ENCODE assay signal across 8 cellular contexts in the genomic region with DNA sequence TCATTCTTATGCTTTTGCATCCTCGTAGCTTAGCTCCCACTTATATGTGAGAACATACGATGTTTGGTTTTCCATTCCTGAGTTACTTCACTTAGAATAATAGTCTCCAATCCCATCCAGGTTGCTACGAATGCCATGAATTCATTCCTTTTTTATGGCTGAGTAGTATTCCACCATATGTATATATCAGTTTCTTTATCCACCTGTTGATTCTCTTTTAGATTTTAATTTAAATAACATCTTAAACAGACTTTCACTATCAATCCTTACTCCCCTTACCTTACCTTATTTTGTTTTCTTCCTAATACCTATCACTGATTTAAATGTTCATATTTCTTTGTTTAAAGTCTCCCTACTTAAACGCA. TPM values are rescaled to one million over a fixed set of nuclear protein-coding genes. Genes with fewer than 3 reads are reported as not detected.
A peak's percentile ranks its signal among the peaks of the same experiment; 100 is the strongest.
DNase-seq lines count a peak whose midpoint lies in the region; ATAC-seq, FAIRE-seq and TF ChIP-seq lines count a peak whose summit lies in the region.

No MANE protein-coding gene starts in this region.

- intact Hi-C loops in Caco-2 (cut with micrococcal nuclease; ENCODE audit: unreplicated experiment), result no loop called here
- intact Hi-C loops in PC-9 (cut with micrococcal nuclease; ENCODE audit: unreplicated experiment), result no loop called here
- intact Hi-C loops in pancreas (cut with DNase I), result no loop called here

- TF ChIP-seq CTCF in Caco-2 (IDR thresholded peaks at IDR 0.05; ENCODE audit: insufficient read depth in 1 of 2, low read depth in 1 of 2, low read length in 1 of 2, severe bottlenecking in 1 of 2, unreplicated experiment in 1 of 2), result no peak
- TF ChIP-seq CTCF in PC-9 (conservative IDR thresholded peaks at IDR 0.05), result no peak
- no peak for TF ChIP-seq CTCF in epithelial cell of esophagus (IDR thresholded peaks at IDR 0.05; ENCODE audit: insufficient read depth, low read depth, low read length, missing control alignments)
- no peak for TF ChIP-seq CTCF in pancreas (IDR thresholded peaks at IDR 0.05)

- BruUV-seq in Caco-2 (replicated peaks; lab: Mats Ljungman, UMichigan) (no TSS peak), PC-9 (replicated peaks; lab: Mats Ljungman, UMichigan) (no TSS peak)

- 64% methylated on average over 4 of the region's 4 CpGs for WGBS in pancreas, 2 donors

- H3K9me3 ChIP-seq in Caco-2 (no peaks in the 10 kb centered on the region), PC-9 (ENCODE audit: insufficient read depth, low read depth) (no peaks in the 10 kb centered on the region), pancreas (no peaks in the 10 kb centered on the region)

- no peak for FAIRE-seq in pancreas (lab: Jason Lieb, UNC)

- ATAC-seq in pancreas (no peak), GM18517 (IDR thresholded peaks at IDR 0.05; ENCODE audit: unreplicated experiment) (no peak), HG03457 (IDR thresholded peaks at IDR 0.05; ENCODE audit: unreplicated experiment) (no peak), GM19395 (IDR thresholded peaks at IDR 0.05; ENCODE audit: unreplicated experiment) (no peak), GM19455 (IDR thresholded peaks at IDR 0.05; ENCODE audit: unreplicated experiment) (no peak)

- no peaks in the 10 kb centered on the region for H3K27me3 ChIP-seq in Caco-2 (replicated peaks; ENCODE audit: control insufficient read depth, insufficient read depth, low read length)
- no peaks in the 10 kb centered on the region for H3K27me3 ChIP-seq in PC-9 (ENCODE audit: insufficient read depth, low read depth)
- no peaks in the 10 kb centered on the region for H3K27me3 ChIP-seq in pancreas

- no peaks in the 10 kb centered on the region; the same call in 1 of the 2 replicates for H4K20me1 ChIP-seq in PC-9 (ENCODE audit: insufficient read depth)

- H3K9me2 ChIP-seq in PC-9 (ENCODE audit: insufficient read depth), result no peaks in the 10 kb centered on the region

- no peaks in the 10 kb centered on the region for H3K27me3 Mint-ChIP-seq in Caco-2 (ENCODE audit: insufficient read depth, unreplicated experiment)

- H3K9me3 Mint-ChIP-seq in Caco-2 (ENCODE audit: unreplicated experiment), result no peaks in the 10 kb centered on the region

- peak overlapping the region; percentile 95 for H3K4me2 ChIP-seq in PC-9

- CTCF ChIA-PET in Caco-2 (lab: Charles Lee), result interaction anchor here (0.8 kb wide), 1 partner anchor 47 kb away, joined by 3 read pairs; no protein-coding TSS in a partner anchor
- CTCF ChIA-PET in PC-9 (lab: Charles Lee), result no interaction called here

- peak overlapping the region; percentile 83 for H3K27ac Mint-ChIP-seq in Caco-2 (ENCODE audit: unreplicated experiment)

- H3K36me3 Mint-ChIP-seq in Caco-2 (ENCODE audit: insufficient read depth, unreplicated experiment), result peaks cover 13% of the 10 kb centered on the region

- H3F3A ChIP-seq in PC-9 (ENCODE audit: insufficient read depth, low read depth), result peaks cover 15% of the 10 kb centered on the region

- H3K27ac ChIP-seq in PC-9, result peak overlapping the region; percentile 56
- H3K27ac ChIP-seq in pancreas, result no peak overlapping the region

- H2AFZ ChIP-seq in PC-9, result peak overlapping the region; percentile 98

- H3K4me3 ChIP-seq in Caco-2 (ENCODE audit: low read depth, low read length), result peak overlapping the region; percentile 71
- peak overlapping the region; percentile 99 for H3K4me3 ChIP-seq in PC-9
- peak overlapping the region; percentile 69 for H3K4me3 ChIP-seq in epithelial cell of esophagus (ENCODE audit: low read length)
- H3K4me3 ChIP-seq in pancreas, result peak overlapping the region; percentile 77 to 98 (median 92)

- peaks cover 9% of the 10 kb centered on the region for H3K4me1 ChIP-seq in Caco-2
- H3K4me1 ChIP-seq in PC-9 (replicated peaks; ENCODE audit: insufficient read depth), result peaks cover 35% of the 10 kb centered on the region
- H3K4me1 ChIP-seq in pancreas, result peaks cover 0 to 4% (median 0%) of the 10 kb centered on the region in 3 donors

- POLR2A ChIA-PET in Caco-2 (lab: Charles Lee) (interaction anchor here (0.6 kb wide), 1 partner anchor 177 kb away, joined by 3 read pairs; no protein-coding TSS in a partner anchor), PC-9 (lab: Charles Lee; ENCODE audit: unreplicated experiment) (no interaction called here)

- no peak for DNase-seq in Caco-2
- DNase-seq in PC-9, result no peak
- DNase-seq in epithelial cell of esophagus (ENCODE audit: low read depth), result no peak
- no peak for DNase-seq in pancreas

- H3K79me2 ChIP-seq in PC-9 (ENCODE audit: low read depth), result peaks cover 49% of the 10 kb centered on the region

- H3K4me3 Mint-ChIP-seq in Caco-2 (ENCODE audit: unreplicated experiment), result peak overlapping the region; percentile 88

- peaks cover 12% of the 10 kb centered on the region for H3K4me1 Mint-ChIP-seq in Caco-2 (ENCODE audit: low read depth, unreplicated experiment)

- no peaks in the 10 kb centered on the region for H3K36me3 ChIP-seq in Caco-2 (ENCODE audit: control insufficient read depth, insufficient read depth, low read length)
- no peaks in the 10 kb centered on the region for H3K36me3 ChIP-seq in PC-9 (ENCODE audit: low read depth)
- no peaks in the 10 kb centered on the region for H3K36me3 ChIP-seq in pancreas

RNA-seq across cellular contexts. Expression of gene FBXW8, which starts 0.5 kb away (rescaled TPM):
- total RNA-seq in Caco-2 (2022) (12.2 and 12.3 TPM in 2 replicates), PC-9 (2021) (20.6 and 27.4 TPM in 2 replicates), pancreas (1 to 10 TPM; 8.0 to 9.6 (median 8.6) TPM)
- 1 to 10 TPM; 3.6 to 4.9 TPM for polyA plus RNA-seq in pancreas

RNA-seq across cellular contexts. Expression of gene HRK, which starts 29.0 kb away (rescaled TPM):
- total RNA-seq in Caco-2 (2022), result 0.61 and 1.3 TPM in 2 replicates
- 0.55 and 1.4 TPM in 2 replicates for total RNA-seq in PC-9 (2021)
- total RNA-seq in pancreas, result under 1 TPM in 3 of 6 donors, not detected in 3; 0.04 to 0.16 (median 0.16) TPM
- under 1 TPM in 1 of 2 donors, not detected in 1; 0.05 TPM for polyA plus RNA-seq in pancreas
